ENCODE assay signal across 8 cellular contexts in the genomic region with DNA sequence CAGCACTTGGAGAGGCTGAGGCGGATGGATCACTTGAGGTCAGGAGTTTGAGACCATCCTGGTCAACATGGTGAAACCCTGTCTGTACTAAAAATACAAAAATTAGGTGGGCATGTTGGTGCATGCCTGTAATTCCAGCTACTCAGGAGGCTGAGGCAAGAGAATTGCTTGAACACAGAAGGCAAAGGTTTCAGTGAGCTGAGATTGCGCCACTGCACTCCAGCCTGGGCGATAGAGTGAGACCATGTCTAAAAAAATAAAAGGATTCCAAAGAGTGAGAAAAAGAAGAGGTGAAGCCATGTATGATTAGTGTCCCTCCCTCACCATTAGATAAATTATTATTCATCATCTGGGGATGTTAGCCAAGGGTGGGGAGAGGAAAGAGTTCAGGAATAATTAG. TPM values are rescaled to one million over a fixed set of nuclear protein-coding genes. Genes with fewer than 3 reads are reported as not detected.
DNase-seq lines count a peak whose midpoint lies in the region; ATAC-seq, FAIRE-seq and TF ChIP-seq lines count a peak whose summit lies in the region.
"Not testable (repeated sequence)": the region's sequence is repeated elsewhere in the genome, so short reads cannot be mapped to it uniquely, and the experiment has no call there.

No MANE protein-coding gene starts in this region.

- 64 to 73% methylated on average over 3 of the region's 3 CpGs for WGBS in thyroid gland, 2 donors

- H2AFZ ChIP-seq in astrocyte (ENCODE audit: low read depth, low read length): not testable (repeated sequence)

- TF ChIP-seq CTCF in HEK293 (tag by site-specific recombination; IDR thresholded peaks at IDR 0.05); RWPE2 (IDR thresholded peaks at IDR 0.05; ENCODE audit: poor library complexity, severe bottlenecking); astrocyte (IDR thresholded peaks at IDR 0.05; ENCODE audit: insufficient read depth, low read depth, low read length); bronchial epithelial cell (IDR thresholded peaks at IDR 0.05; ENCODE audit: insufficient read depth, low read length, severe bottlenecking); mesothelial cell of epicardium (IDR thresholded peaks at IDR 0.05; ENCODE audit: unreplicated experiment); thyroid gland (IDR thresholded peaks at IDR 0.05): not testable (repeated sequence)

- not testable (repeated sequence) for H3K4me3 Mint-ChIP-seq in astrocyte (ENCODE audit: unreplicated experiment); mesothelial cell of epicardium

- H3K27me3 ChIP-seq in RWPE2 (ENCODE audit: insufficient read depth, poor library complexity, severe bottlenecking); astrocyte (ENCODE audit: insufficient read depth, low read length); bronchial epithelial cell (ENCODE audit: control insufficient read depth, insufficient read depth, low read length); thyroid gland: not testable (repeated sequence)

- H3K4me3 ChIP-seq in HEK293 (ENCODE audit: low read depth, low read length); RWPE2 (ENCODE audit: severe bottlenecking); astrocyte (ENCODE audit: insufficient read depth, low read depth, low read length); bronchial epithelial cell (ENCODE audit: low read depth, low read length); thyroid gland (replicated peaks in 1 of 3): not testable (repeated sequence)

- H4K20me1 ChIP-seq in astrocyte (ENCODE audit: insufficient read depth, low read length): peaks cover 56% of the 10 kb centered on the region

- not testable (repeated sequence) for FAIRE-seq in astrocyte (lab: Jason Lieb, UNC); bronchial epithelial cell (lab: Jason Lieb, UNC)

- H3K36me3 Mint-ChIP-seq in astrocyte (ENCODE audit: low read depth, unreplicated experiment) (peaks cover 32% of the 10 kb centered on the region), mesothelial cell of epicardium (peaks cover 56% of the 10 kb centered on the region)

- H3K4me1 Mint-ChIP-seq in astrocyte (ENCODE audit: low read depth, unreplicated experiment): peaks cover 42% of the 10 kb centered on the region
- not testable (repeated sequence) for H3K4me1 Mint-ChIP-seq in mesothelial cell of epicardium

- not testable (repeated sequence) for H3K9ac ChIP-seq in astrocyte (ENCODE audit: low read length)

- H3K9me3 Mint-ChIP-seq in astrocyte (ENCODE audit: unreplicated experiment): not testable (repeated sequence)
- H3K9me3 Mint-ChIP-seq in mesothelial cell of epicardium: peaks cover 22% of the 10 kb centered on the region

- not testable (repeated sequence) for H3K27me3 Mint-ChIP-seq in astrocyte (ENCODE audit: low read depth, unreplicated experiment); mesothelial cell of epicardium (ENCODE audit: low read depth)

- DNase-seq in RWPE2 (ENCODE audit: low spot score); astrocyte (ENCODE audit: low read depth); epithelial cell of prostate (ENCODE audit: low read depth, low spot score); mesothelial cell of epicardium (ENCODE audit: low spot score in 2 of 2, unreplicated experiment in 2 of 2): not testable (repeated sequence)
- DNase-seq in bronchial epithelial cell (ENCODE audit: low read depth): peak; percentile 70
- DNase-seq in iris pigment epithelial cell (ENCODE audit: low read depth): peak; percentile 30
- peak; percentile 31 to 43 for DNase-seq in thyroid gland

- not testable (repeated sequence) for H3K9me3 ChIP-seq in HEK293 (ENCODE audit: control insufficient read depth, insufficient read depth, low read depth, low read length); RWPE2 (ENCODE audit: severe bottlenecking); astrocyte (ENCODE audit: insufficient read depth, low read depth, low read length); thyroid gland

- H3K36me3 ChIP-seq in HEK293 (ENCODE audit: control insufficient read depth in 2 of 2, insufficient read depth in 1 of 2, low read length in 2 of 2): peaks cover 11 to 14% of the 10 kb centered on the region in 2 experiments; a peak in 2 of 3 replicates
- H3K36me3 ChIP-seq in RWPE2 (ENCODE audit: low read depth): peaks cover 15% of the 10 kb centered on the region
- H3K36me3 ChIP-seq in astrocyte (ENCODE audit: insufficient read depth, low read length): peaks cover 25% of the 10 kb centered on the region
- not testable (repeated sequence) for H3K36me3 ChIP-seq in bronchial epithelial cell (ENCODE audit: control insufficient read depth, insufficient read depth, low read length); thyroid gland

- H3K27ac Mint-ChIP-seq in astrocyte (ENCODE audit: unreplicated experiment): peak overlapping the region; percentile 60
- peak overlapping the region; percentile 39 for H3K27ac Mint-ChIP-seq in mesothelial cell of epicardium

- CTCF ChIA-PET in HEK293 (lab: Yijun Ruan, JAX): not testable (repeated sequence)

- peak; percentile 42; the same call in 1 of the 3 replicates for ATAC-seq in RWPE2 (ENCODE audit: low read depth)

- not testable (repeated sequence) for H3K27ac ChIP-seq in HEK293 (ENCODE audit: extremely low read depth, low read depth, low read length); astrocyte (ENCODE audit: low read depth, low read length); thyroid gland
- H3K27ac ChIP-seq in RWPE2 (ENCODE audit: poor library complexity, severe bottlenecking): peak overlapping the region; percentile 21
- H3K27ac ChIP-seq in epithelial cell of prostate: peak overlapping the region; percentile 38

- POLR2A ChIA-PET in HEK293 (lab: Yijun Ruan, JAX): not testable (repeated sequence)

- intact Hi-C loops in thyroid gland (cut with DNase I): not testable (repeated sequence)

- not testable (repeated sequence) for TF ChIP-seq POLR2A in thyroid gland (IDR thresholded peaks at IDR 0.05)

- H3K79me2 ChIP-seq in astrocyte (ENCODE audit: insufficient read depth, low read length): peaks cover 56% of the 10 kb centered on the region

- H3K4me1 ChIP-seq in HEK293 (ENCODE audit: control insufficient read depth, insufficient read depth, low read length); astrocyte (ENCODE audit: insufficient read depth, low read length); thyroid gland: not testable (repeated sequence)
- peaks cover 23% of the 10 kb centered on the region for H3K4me1 ChIP-seq in RWPE2 (ENCODE audit: insufficient read depth, poor library complexity, severe bottlenecking)

- not testable (repeated sequence) for H3K4me2 ChIP-seq in astrocyte (ENCODE audit: low read length)

TF ChIP-seq in HEK293, 187 proteins besides CTCF, POLR2A, EP300 and RAD21:
- TF ChIP-seq ZNF394 (tag by site-specific recombination; IDR thresholded peaks at IDR 0.05; ENCODE audit: borderline replicate concordance): 0 out of 2 replicates have a peak, but pooled peaks have one; percentile 17

RNA-seq across cellular contexts. Expression of a gene that starts 29.7 kb away (rescaled TPM):
- total RNA-seq in astrocyte: 223 and 232 TPM in 2 replicates
- 64.1 and 90.3 TPM in 2 replicates for total RNA-seq in bronchial epithelial cell
- total RNA-seq in mesothelial cell of epicardium: 280 to 286 TPM (median 285 TPM) in 3 replicates
- 100 to 1,000 TPM; 206 to 286 (median 251) TPM for total RNA-seq in thyroid gland

RNA-seq across cellular contexts. Expression of a gene that starts 29.9 kb away (rescaled TPM):
- total RNA-seq in astrocyte: 21.2 and 24.0 TPM in 2 replicates
- 3.2 and 4.0 TPM in 2 replicates for total RNA-seq in bronchial epithelial cell
- 11.0 to 13.9 TPM (median 13.7 TPM) in 3 replicates for total RNA-seq in mesothelial cell of epicardium
- 10 to 100 TPM; 14.7 to 27.0 (median 23.3) TPM for total RNA-seq in thyroid gland
